19 cellular contexts compared by ENCODE assay signal in the genomic region with DNA sequence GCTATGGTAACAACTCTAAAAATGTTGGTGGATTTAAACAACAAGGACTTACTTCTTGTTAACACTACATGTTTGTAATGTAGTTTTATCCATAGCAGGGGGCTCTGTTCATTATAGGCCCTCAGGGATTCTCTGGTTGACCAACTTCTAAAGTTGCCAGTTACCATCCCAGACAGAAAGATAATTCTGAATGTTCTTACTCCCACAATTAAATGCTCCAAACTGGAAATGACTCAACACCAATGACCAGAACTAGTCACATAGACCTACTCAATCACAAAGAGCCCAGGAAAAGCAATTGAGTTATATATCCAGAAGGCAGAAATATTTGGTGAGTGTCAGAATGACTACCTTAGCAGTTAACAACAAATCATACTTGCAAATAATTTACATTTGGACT.
DNase-seq lines count a peak whose midpoint lies in the region; ATAC-seq, FAIRE-seq and TF ChIP-seq lines count a peak whose summit lies in the region.
"Had no signal": no experiment of that assay in that cellular context is flagged by ENCODE, and none has a peak within 500 bp of the region (broad histone marks: within the 10 kb centered on the region; RNA-seq: fewer than 3 reads in every experiment).

No MANE protein-coding gene starts in this region.

- no peaks in the 10 kb centered on the region for H3K9me1 ChIP-seq in endothelial cell of umbilical vein (replicated peaks; ENCODE audit: control insufficient read depth, extremely low read depth, insufficient read depth, low read length)

- no peaks in the 10 kb centered on the region for H4K20me1 ChIP-seq in endothelial cell of umbilical vein (replicated peaks; ENCODE audit: control insufficient read depth, extremely low read depth, insufficient read depth, low read length)
- H4K20me1 ChIP-seq: BLaER1 treated with 17β-estradiol and CSF1 and Interleukin-3, amounts not matched to agents 10 nM and 100 nM had no signal

- TF ChIP-seq POLR2A in endothelial cell of umbilical vein (IDR thresholded peaks at IDR 0.05; ENCODE audit: low read depth, low read length) (no peak), ovary (IDR thresholded peaks at IDR 0.05) (no peak)

- no peak for TF ChIP-seq EP300 in ovary (IDR thresholded peaks at IDR 0.05)

- H3K27ac ChIP-seq in endothelial cell of umbilical vein (ENCODE audit: insufficient read depth, low read depth, low read length) (no peak overlapping the region), ovary (no peak overlapping the region)
- H3K27ac ChIP-seq: BLaER1 treated with 17β-estradiol and CSF1 and Interleukin-3, amounts not matched to agents 10 nM and 100 nM had no signal

- POLR2A ChIA-PET in endothelial cell of umbilical vein (lab: Charles Lee): no interaction called here

- no peaks in the 10 kb centered on the region for H3K36me3 ChIP-seq in endothelial cell of umbilical vein (ENCODE audit: control insufficient read depth in 2 of 2, extremely low read depth in 1 of 2, insufficient read depth in 2 of 2, low read length in 2 of 2)
- H3K36me3 ChIP-seq in ovary: no peaks in the 10 kb centered on the region
- H3K36me3 ChIP-seq: BLaER1 treated with 17β-estradiol and CSF1 and Interleukin-3, amounts not matched to agents 10 nM and 100 nM had no signal

- H3K27me3 ChIP-seq in endothelial cell of umbilical vein (ENCODE audit: control insufficient read depth in 2 of 2, insufficient read depth in 2 of 2, low read length in 2 of 2) (peaks cover 0 to 4% of the 10 kb centered on the region in 2 experiments), ovary (no peaks in the 10 kb centered on the region)
- H3K27me3 ChIP-seq: BLaER1 treated with 17β-estradiol and CSF1 and Interleukin-3, amounts not matched to agents 10 nM and 100 nM had no signal

- peak; percentile 17 for DNase-seq in AG08395 (ENCODE audit: low spot score)
- peak; percentile 35 for DNase-seq in M059J (ENCODE audit: low read depth)
- no peak for DNase-seq in endothelial cell of umbilical vein (ENCODE audit: low read depth, low spot score)
- DNase-seq in kidney tubule cell (ENCODE audit: low spot score): peak; percentile 33
- no peak for DNase-seq in ovary
- no peak for DNase-seq in NAMALWA (ENCODE audit: low spot score)
- DNase-seq: 8988T; CD4-positive, CD25-positive, alpha-beta regulatory T cell; DMS153; DMS79 treated with DMSO at 0.1 percent for 48 hours; EL; GOT3; H9; IMR-90; KBM-7 had no signal

- dilution Hi-C loops in endothelial cell of umbilical vein (cut with MboI; ENCODE audit: extremely low pct_ligation_motif_present, low sequenced_read_pairs): no loop called here

- no peaks in the 10 kb centered on the region for H3K9me3 ChIP-seq in endothelial cell of umbilical vein (replicated peaks; ENCODE audit: control insufficient read depth, insufficient read depth, low read length)
- no peaks in the 10 kb centered on the region for H3K9me3 ChIP-seq in ovary

- CTCF ChIA-PET in endothelial cell of umbilical vein (lab: Charles Lee): interaction anchor here (2.0 kb wide), 1 partner anchor 10 kb away, joined by 7 read pairs; no protein-coding TSS in a partner anchor

- no peak overlapping the region for H3K9ac ChIP-seq in endothelial cell of umbilical vein (replicated peaks; ENCODE audit: extremely low read depth, insufficient read depth, low read length)
- H3K9ac ChIP-seq: BLaER1 treated with 17β-estradiol and CSF1 and Interleukin-3, amounts not matched to agents 10 nM and 100 nM had no signal

- peaks cover 3% of the 10 kb centered on the region for H3K4me1 ChIP-seq in endothelial cell of umbilical vein (ENCODE audit: control insufficient read depth, extremely low read depth, insufficient read depth, low read length)
- no peaks in the 10 kb centered on the region for H3K4me1 ChIP-seq in ovary (ENCODE audit: insufficient read depth)
- H3K4me1 ChIP-seq: BLaER1 treated with 17β-estradiol and CSF1 and Interleukin-3, amounts not matched to agents 10 nM and 100 nM had no signal

- intact Hi-C loops in endothelial cell of umbilical vein (cut with micrococcal nuclease): no loop called here
- intact Hi-C loops in ovary (cut with DNase I): no loop called here

- TF ChIP-seq CTCF in endothelial cell of umbilical vein (IDR thresholded peaks at IDR 0.05; ENCODE audit: extremely low read depth in 1 of 2, insufficient read depth in 1 of 2, low read depth in 1 of 2, low read length in 2 of 2): no peak
- TF ChIP-seq CTCF in ovary (IDR thresholded peaks at IDR 0.05): no peak

- no peak overlapping the region for H3K4me2 ChIP-seq in endothelial cell of umbilical vein (ENCODE audit: insufficient read depth, low read length)
- H3K4me2 ChIP-seq: BLaER1 treated with 17β-estradiol and CSF1 and Interleukin-3, amounts not matched to agents 10 nM and 100 nM had no signal

- no TSS peak for BruUV-seq in endothelial cell of umbilical vein (replicated peaks; lab: Mats Ljungman, UMichigan)

- no peak overlapping the region for H3K4me3 ChIP-seq in endothelial cell of umbilical vein (replicated peaks in 1 of 3; ENCODE audit: insufficient read depth in 1 of 3, low read depth in 1 of 3, low read length in 3 of 3)
- H3K4me3 ChIP-seq in ovary: no peak overlapping the region
- H3K4me3 ChIP-seq: BLaER1 treated with 17β-estradiol and CSF1 and Interleukin-3, amounts not matched to agents 10 nM and 100 nM had no signal

- H3K79me2 ChIP-seq in endothelial cell of umbilical vein (ENCODE audit: control insufficient read depth, insufficient read depth, low read length): no peaks in the 10 kb centered on the region

- no peak for ATAC-seq in HG02970 (IDR thresholded peaks at IDR 0.05; ENCODE audit: low FRiP score, unreplicated experiment)

- no peak overlapping the region for H2AFZ ChIP-seq in endothelial cell of umbilical vein (ENCODE audit: low read depth, low read length)

- FAIRE-seq in endothelial cell of umbilical vein (lab: Jason Lieb, UNC): no peak
- FAIRE-seq: G401.6, GM12891 had no signal

TF ChIP-seq in endothelial cell of umbilical vein, 7 proteins besides CTCF, POLR2A, EP300 and RAD21:
- TF ChIP-seq MYC (IDR thresholded peaks at IDR 0.05; ENCODE audit: low read depth, low read length) (no peak), FOS (IDR thresholded peaks at IDR 0.05; ENCODE audit: borderline replicate concordance, insufficient read depth, low read length) (peak; percentile 12)

Comparison
In these comparisons a context has a peak if more than half of its experiments do, and no peak if none do; other contexts are left out.
1. DNase-seq: peak in AG08395 (single experiment), M059J (single experiment) and kidney tubule cell (single experiment); none in endothelial cell of umbilical vein (single experiment), ovary (0 of 5) and NAMALWA (single experiment).